ENCODE assay signal across 18 cellular contexts in genomic region chr10:96488161-96488935, GRCh38. TPM values are rescaled to one million over a fixed set of nuclear protein-coding genes. Genes with fewer than 3 reads are reported as not detected.
A peak's percentile ranks its signal among the peaks of the same experiment; 100 is the strongest.
DNase-seq lines count a peak whose midpoint lies in the region; ATAC-seq and TF ChIP-seq lines count a peak whose summit lies in the region.
"Had no signal": no experiment of that assay in that cellular context is flagged by ENCODE, and none has a peak within 500 bp of the region (broad histone marks: within the 10 kb centered on the region; RNA-seq: fewer than 3 reads in every experiment).

No MANE protein-coding gene starts in this region.

- H3K4me1 ChIP-seq in heart right ventricle: no peaks in the 10 kb centered on the region
- H3K4me1 ChIP-seq: HAP-1 had no signal

- 88 to 89% methylated on average over 14 of the region's 14 CpGs for WGBS in heart right ventricle, 2 donors

- no peak overlapping the region for H3K4me3 Mint-ChIP-seq in activated CD4-positive, alpha-beta T cell treated with anti-CD3 and anti-CD28 coated beads, Interleukin-2, amount 10 ng/mL, durations not matched to agents 7 days and 5 days
- H3K4me3 Mint-ChIP-seq: CD4-positive, alpha-beta memory T cell had no signal

- no peaks in the 10 kb centered on the region for H3K36me3 ChIP-seq in heart right ventricle
- H3K36me3 ChIP-seq: HAP-1 had no signal

- POLR2A ChIA-PET in RWPE1 (lab: Yijun Ruan, JAX; ENCODE audit: low non-redundant PET): no interaction called here
- POLR2A ChIA-PET in activated CD4-positive, alpha-beta T cell treated with anti-CD3 and anti-CD28 coated beads, Interleukin-2, amount 10 ng/mL, durations not matched to agents 7 days and 5 days (lab: Charles Lee): no interaction called here

- CTCF ChIA-PET in RWPE1 (lab: Yijun Ruan, JAX): interaction anchor here (0.6 to 1.1 kb wide), 3 partner anchors 10 to 278 kb away, joined by 3 to 4 read pairs (median 3); no protein-coding TSS in a partner anchor
- CTCF ChIA-PET in activated CD4-positive, alpha-beta T cell treated with anti-CD3 and anti-CD28 coated beads, Interleukin-2, amount 10 ng/mL, durations not matched to agents 7 days and 5 days (lab: Charles Lee): no interaction called here

- no peak overlapping the region for H3K4me3 ChIP-seq in heart right ventricle
- H3K4me3 ChIP-seq: GM12878, HAP-1 had no signal

- H3K27ac ChIP-seq in heart right ventricle: no peak overlapping the region
- H3K27ac ChIP-seq in RWPE1: no peak overlapping the region
- H3K27ac ChIP-seq: 22Rv1 had no signal

- TF ChIP-seq CTCF in heart right ventricle (IDR thresholded peaks at IDR 0.05): no peak
- TF ChIP-seq CTCF in RWPE1 (conservative IDR thresholded peaks at IDR 0.05; ENCODE audit: low read depth): no peak

- DNase-seq in cardiac septum (ENCODE audit: low spot score): peak; percentile 50
- no peak for DNase-seq in heart right ventricle
- DNase-seq in RPMI7951 (ENCODE audit: low read depth): peak; percentile 6
- peak; percentile 25 for DNase-seq in glomerular visceral epithelial cell (ENCODE audit: extremely low spot score)
- no peak for DNase-seq in RWPE1 (ENCODE audit: low spot score)
- DNase-seq in hepatic stellate cell (ENCODE audit: low spot score): no peak
- no peak for DNase-seq in activated CD4-positive, alpha-beta T cell treated with anti-CD3 and anti-CD28 coated beads, Interleukin-2, amount 10 ng/mL, durations not matched to agents 7 days and 5 days
- DNase-seq: CD4-positive, alpha-beta memory T cell; GDM1; KG1; NCI-H1048; NCI-H146; NCI-H2081; NCI-H748 treated with DMSO at 0.1 percent for 48 hours had no signal

- H3K9me3 Mint-ChIP-seq in activated CD4-positive, alpha-beta T cell treated with anti-CD3 and anti-CD28 coated beads, Interleukin-2, amount 10 ng/mL, durations not matched to agents 7 days and 5 days: no peaks in the 10 kb centered on the region
- H3K9me3 Mint-ChIP-seq: CD4-positive, alpha-beta memory T cell had no signal

- no peaks in the 10 kb centered on the region for H3K4me1 Mint-ChIP-seq in activated CD4-positive, alpha-beta T cell treated with anti-CD3 and anti-CD28 coated beads, Interleukin-2, amount 10 ng/mL, durations not matched to agents 7 days and 5 days
- H3K4me1 Mint-ChIP-seq: CD4-positive, alpha-beta memory T cell had no signal

- intact Hi-C loops in cardiac septum (cut with DNase I): no loop called here
- intact Hi-C loops in heart right ventricle (cut with DNase I): no loop called here

- no peaks in the 10 kb centered on the region for H3K27me3 ChIP-seq in heart right ventricle

- no peaks in the 10 kb centered on the region for H3K9me3 ChIP-seq in heart right ventricle
- H3K9me3 ChIP-seq: HAP-1 had no signal

- H3K27ac Mint-ChIP-seq in activated CD4-positive, alpha-beta T cell treated with anti-CD3 and anti-CD28 coated beads, Interleukin-2, amount 10 ng/mL, durations not matched to agents 7 days and 5 days: no peak overlapping the region
- H3K27ac Mint-ChIP-seq: CD4-positive, alpha-beta memory T cell had no signal

- H3K27me3 Mint-ChIP-seq in activated CD4-positive, alpha-beta T cell treated with anti-CD3 and anti-CD28 coated beads, Interleukin-2, amount 10 ng/mL, durations not matched to agents 7 days and 5 days: peaks cover 11% of the 10 kb centered on the region

- ATAC-seq in heart right ventricle: no peak
- ATAC-seq in GM21723 (IDR thresholded peaks at IDR 0.05; ENCODE audit: unreplicated experiment): no peak
- ATAC-seq: GM12878 had no signal

- H3K36me3 Mint-ChIP-seq in activated CD4-positive, alpha-beta T cell treated with anti-CD3 and anti-CD28 coated beads, Interleukin-2, amount 10 ng/mL, durations not matched to agents 7 days and 5 days (ENCODE audit: low read depth): no peaks in the 10 kb centered on the region
- H3K36me3 Mint-ChIP-seq: CD4-positive, alpha-beta memory T cell had no signal

RNA-seq across cellular contexts. Expression of gene TLL2, which starts 25.4 kb away (rescaled TPM):
- total RNA-seq in cardiac septum (3.8 TPM), heart right ventricle (1 to 10 TPM; 2.8 to 9.2 (median 6.9) TPM)
- polyA plus RNA-seq in heart right ventricle: 1 to 10 TPM; 2.3 to 8.4 TPM
- under 0.01 TPM in 1 of 2 replicates, not detected in the other for total RNA-seq in RPMI7951 (2014; rRNA removed; shearing (Covaris generic))
- total RNA-seq in activated CD4-positive, alpha-beta T cell treated with anti-CD3 and anti-CD28 coated beads, Interleukin-2, amount 10 ng/mL, durations not matched to agents 7 days and 5 days: under 1 TPM in 1 of 2 experiments, not detected in 1; 0.17 TPM

Comparison
In these comparisons a context has a peak if more than half of its experiments do, and no peak if none do; other contexts are left out.
1. DNase-seq: peak in cardiac septum (single experiment), RPMI7951 (single experiment) and glomerular visceral epithelial cell (single experiment); none in heart right ventricle (0 of 2), RWPE1 (single experiment), hepatic stellate cell (single experiment) and activated CD4-positive, alpha-beta T cell treated with anti-CD3 and anti-CD28 coated beads, Interleukin-2, amount 10 ng/mL, durations not matched to agents 7 days and 5 days (single experiment).